8 cellular contexts compared by ENCODE assay signal in the genomic region with DNA sequence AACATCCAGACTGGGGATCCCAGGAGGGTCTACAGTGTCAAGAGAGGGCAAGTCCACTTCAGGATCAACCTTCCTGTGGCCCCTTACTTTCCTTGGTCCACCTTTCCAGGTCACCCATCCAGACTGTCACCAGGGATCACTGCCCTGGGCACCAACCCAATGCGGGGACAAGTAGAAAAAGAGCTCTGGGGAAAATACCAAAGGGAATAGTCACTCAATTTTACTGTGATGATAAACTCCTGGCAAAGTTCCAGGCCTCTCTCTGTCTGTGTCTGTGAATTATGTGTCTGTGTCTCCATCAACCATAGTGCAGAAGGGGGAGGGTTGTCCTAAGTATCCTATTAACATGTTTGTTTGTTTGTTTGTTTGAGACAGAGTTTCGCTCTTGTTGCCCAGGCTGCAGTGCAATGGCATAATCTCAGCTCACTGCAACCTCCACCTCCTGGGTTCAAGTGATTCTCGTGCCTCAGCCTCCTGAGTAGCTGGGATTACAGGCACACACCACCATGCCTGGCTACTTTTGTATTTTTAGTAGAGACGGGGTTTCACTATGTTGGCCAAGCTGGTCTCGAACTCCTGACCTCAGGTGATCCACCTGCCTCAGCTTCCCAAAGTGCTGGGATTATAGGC. TPM values are rescaled to one million over a fixed set of nuclear protein-coding genes. Genes with fewer than 3 reads are reported as not detected.
DNase-seq lines count a peak whose midpoint lies in the region; ATAC-seq, FAIRE-seq and TF ChIP-seq lines count a peak whose summit lies in the region.
"Not testable (repeated sequence)": the region's sequence is repeated elsewhere in the genome, so short reads cannot be mapped to it uniquely, and the experiment has no call there.

No MANE protein-coding gene starts in this region.

- H3K4me2 ChIP-seq in A549 (peak overlapping the region; percentile 74), trophoblast cell (ENCODE audit: low read length) (peak overlapping the region; percentile 13)

- not testable (repeated sequence) for H3K9me3 ChIP-seq in A549; RWPE2 (ENCODE audit: severe bottlenecking); kidney (ENCODE audit: control insufficient read depth in 1 of 2, low read length in 2 of 2); trophoblast cell (ENCODE audit: insufficient read depth, low read depth, low read length)

- WGBS in A549 (ENCODE audit: missing lambda C conversion rate): 32% methylated on average over 5 of the region's 5 CpGs
- WGBS in trophoblast cell (ENCODE audit: extremely low coverage, insufficient coverage, insufficient read length): no CpG with 5 or more reads among the region's 5 CpGs

- H3K14ac ChIP-seq in trophoblast cell (ENCODE audit: low read length): peak overlapping the region; percentile 12

- H4K8ac ChIP-seq in trophoblast cell (ENCODE audit: low read depth, low read length): not testable (repeated sequence)

- H2BK12ac ChIP-seq in trophoblast cell (ENCODE audit: low read length): peak overlapping the region; percentile 27

- peak; percentile 33 to 54 for ATAC-seq in A549
- ATAC-seq in RWPE2 (ENCODE audit: low read depth): peak; percentile 40

- not testable (repeated sequence) for TF ChIP-seq RAD21 in A549 (conservative IDR thresholded peaks at IDR 0.05 in 1 of 2, IDR thresholded peaks at IDR 0.05 in 1 of 2); Ishikawa (IDR thresholded peaks at IDR 0.05; ENCODE audit: low read depth)

- peaks cover 13% of the 10 kb centered on the region for H3K79me2 ChIP-seq in trophoblast cell (ENCODE audit: control insufficient read depth, insufficient read depth, low read length, poor library complexity)

- not testable (repeated sequence) for H3K18ac ChIP-seq in trophoblast cell (ENCODE audit: low read length)

- FAIRE-seq in A549 (lab: Jason Lieb, UNC); kidney (lab: Jason Lieb, UNC): not testable (repeated sequence)

- peak overlapping the region; percentile 10 for H2BK5ac ChIP-seq in trophoblast cell (ENCODE audit: low read depth, low read length, poor library complexity)

- not testable (repeated sequence) for TF ChIP-seq EP300 in A549 (IDR thresholded peaks at IDR 0.05)
- TF ChIP-seq EP300 in Ishikawa (IDR thresholded peaks at IDR 0.05; ENCODE audit: borderline replicate concordance): peak; percentile 63; the same call in 1 of the 2 replicates

- H3K4me1 ChIP-seq in A549 (peaks cover 25% of the 10 kb centered on the region), RWPE2 (ENCODE audit: insufficient read depth, poor library complexity, severe bottlenecking) (peaks cover 12% of the 10 kb centered on the region), kidney (ENCODE audit: control insufficient read depth in 1 of 2, insufficient read depth in 1 of 2, low read depth in 1 of 2, low read length in 2 of 2) (peaks cover 7 to 13% of the 10 kb centered on the region in 2 donors), trophoblast cell (ENCODE audit: control insufficient read depth in 1 of 2, insufficient read depth in 2 of 2, low read length in 2 of 2) (peaks cover 10 to 17% of the 10 kb centered on the region in 2 experiments)

- CTCF ChIA-PET in A549 (lab: Yijun Ruan, JAX): interaction anchor here (1.2 to 2.6 kb wide), 3 partner anchors 60 to 86 kb away, joined by 5 to 7 read pairs (median 6); no protein-coding TSS in a partner anchor

- H3K4me3 ChIP-seq in A549; RWPE2 (ENCODE audit: severe bottlenecking); kidney (ENCODE audit: low read length in 2 of 2); trophoblast cell (ENCODE audit: low read depth, low read length): not testable (repeated sequence)

- H2AFZ ChIP-seq in trophoblast cell (ENCODE audit: insufficient read depth, low read length, poor library complexity): not testable (repeated sequence)

- H3K79me1 ChIP-seq in trophoblast cell (ENCODE audit: low read length): peaks cover 23% of the 10 kb centered on the region

- intact Hi-C loops in kidney (cut with DNase I): not testable (repeated sequence)

- H3K4ac ChIP-seq in trophoblast cell (ENCODE audit: low read depth, low read length): not testable (repeated sequence)

- POLR2A ChIA-PET in A549 (lab: Yijun Ruan, JAX): interaction anchor here (0.6 kb wide), 1 partner anchor 9 kb away, joined by 3 read pairs; a partner anchor contains a TSS

- not testable (repeated sequence) for H3K23ac ChIP-seq in trophoblast cell (ENCODE audit: low read length)

- peak in 1 of 2 experiments; percentile 80 for DNase-seq in A549 (ENCODE audit: low read depth in 1 of 2, low spot score in 1 of 2)
- DNase-seq in ELF-1 (ENCODE audit: low read depth, low spot score): peak; percentile 27
- not testable (repeated sequence) for DNase-seq in RWPE2 (ENCODE audit: low spot score); epithelial cell of prostate (ENCODE audit: low read depth, low spot score)
- DNase-seq in astrocyte of the hippocampus (ENCODE audit: low read depth, low spot score): peak; percentile 82
- peak; percentile 48 for DNase-seq in kidney
- peak; percentile 71 to 93 for DNase-seq in trophoblast cell

- not testable (repeated sequence) for TF ChIP-seq POLR2A in A549 (IDR thresholded peaks at IDR 0.05; ENCODE audit: low read length)

- H3K27me3 ChIP-seq in RWPE2 (ENCODE audit: insufficient read depth, poor library complexity, severe bottlenecking); trophoblast cell (ENCODE audit: insufficient read depth, low read length): not testable (repeated sequence)

- H2AK5ac ChIP-seq in trophoblast cell (ENCODE audit: low read length): not testable (repeated sequence)

- not testable (repeated sequence) for TF ChIP-seq CTCF in A549 (IDR thresholded peaks at IDR 0.05); RWPE2 (IDR thresholded peaks at IDR 0.05; ENCODE audit: poor library complexity, severe bottlenecking); kidney (IDR thresholded peaks at IDR 0.05; ENCODE audit: borderline replicate concordance, extremely low read depth, insufficient read depth)

- H3K36me3 ChIP-seq in RWPE2 (ENCODE audit: low read depth): peaks cover 14% of the 10 kb centered on the region
- H3K36me3 ChIP-seq in kidney (ENCODE audit: control insufficient read depth in 1 of 2, insufficient read depth in 2 of 2, low read length in 2 of 2); trophoblast cell (ENCODE audit: control insufficient read depth in 1 of 2, insufficient read depth in 2 of 2, low read length in 2 of 2): not testable (repeated sequence)

- H2BK120ac ChIP-seq in trophoblast cell (ENCODE audit: insufficient read depth, low read length, poor library complexity): not testable (repeated sequence)

- H4K12ac ChIP-seq in trophoblast cell (ENCODE audit: low read depth, low read length): not testable (repeated sequence)

- H4K91ac ChIP-seq in trophoblast cell (ENCODE audit: low read depth, low read length): peak overlapping the region; percentile 5

- peak overlapping the region; percentile 79 to 81 for H3K27ac ChIP-seq in A549
- H3K27ac ChIP-seq in RWPE2 (ENCODE audit: poor library complexity, severe bottlenecking): peak overlapping the region; percentile 84
- H3K27ac ChIP-seq in epithelial cell of prostate: peak overlapping the region; percentile 78
- not testable (repeated sequence) for H3K27ac ChIP-seq in kidney (ENCODE audit: low read depth in 2 of 2, low read length in 2 of 2)
- H3K27ac ChIP-seq in trophoblast cell (ENCODE audit: low read depth, low read length): peak overlapping the region; percentile 74

- not testable (repeated sequence) for H3K9ac ChIP-seq in kidney (ENCODE audit: low read length in 2 of 2); trophoblast cell (ENCODE audit: low read length)

TF ChIP-seq in A549, 52 proteins besides CTCF, POLR2A, EP300 and RAD21:
- TF ChIP-seq, protein P1, sequence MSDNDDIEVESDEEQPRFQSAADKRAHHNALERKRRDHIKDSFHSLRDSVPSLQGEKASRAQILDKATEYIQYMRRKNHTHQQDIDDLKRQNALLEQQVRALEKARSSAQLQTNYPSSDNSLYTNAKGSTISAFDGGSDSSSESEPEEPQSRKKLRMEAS (IDR thresholded peaks at IDR 0.05): 0 out of 2 replicates have a peak, but pooled peaks have one; percentile 14
- 0 out of 2 replicates have a peak, but pooled peaks have one; percentile 36 for TF ChIP-seq JUNB (IDR thresholded peaks at IDR 0.05)
- TF ChIP-seq FOSL2 (IDR thresholded peaks at IDR 0.05): not testable (repeated sequence)
- TF ChIP-seq FOSL2 (CRISPR knock-in tag; IDR thresholded peaks at IDR 0.05): peak; percentile 65

TF ChIP-seq in Ishikawa, 13 proteins besides CTCF, POLR2A, EP300 and RAD21:
- TF ChIP-seq TEAD4 (IDR thresholded peaks at IDR 0.05): peak; percentile 64
- TF ChIP-seq NFIC (IDR thresholded peaks at IDR 0.05): peak; percentile 88
- 0 out of 2 replicates have a peak, but pooled peaks have one; percentile 23 for TF ChIP-seq FOXM1 (IDR thresholded peaks at IDR 0.05; ENCODE audit: borderline replicate concordance, low read depth)

RNA-seq across cellular contexts. Expression of a gene that starts 3.0 kb away (rescaled TPM):
- polyA plus RNA-seq in A549 (2011; rRNA removed) (10.7 and 11.3 TPM in 2 replicates), A549 (2017; fragmentation: RNase III; extraction: RNeasy Plus Mini Kit Qiagen cat#74134 plus additional on column Dnase treatment) (29.7 to 32.6 TPM (median 30.5 TPM) in 3 replicates), kidney (ENCODE audit: insufficient read depth, low read depth, low replicate concordance) (31.7 TPM)
- 30.4 and 35.0 TPM in 2 replicates for polyA plus RNA-seq in A549 (2012; cell fraction: cytosol; rRNA removed)
- polyA plus RNA-seq in A549 (2012; cell fraction: nucleus; rRNA removed): 151 and 195 TPM in 2 replicates
- 26.3 and 29.6 TPM in 2 replicates for polyA minus RNA-seq in A549 (2011; rRNA and poly(A)+ RNA removed)
- total RNA-seq in kidney: 102 TPM
- 85.5 and 85.6 TPM in 2 replicates for polyA plus RNA-seq in trophoblast cell (2013)

RNA-seq across cellular contexts. Expression of a gene that starts 8.8 kb away (rescaled TPM):
- polyA plus RNA-seq in A549 (2011; rRNA removed) (11.7 and 13.9 TPM in 2 replicates), A549 (2017; fragmentation: RNase III; extraction: RNeasy Plus Mini Kit Qiagen cat#74134 plus additional on column Dnase treatment) (10.5 to 12.1 TPM (median 11.7 TPM) in 3 replicates), kidney (ENCODE audit: insufficient read depth, low read depth, low replicate concordance) (24.3 TPM)
- polyA plus RNA-seq in A549 (2012; cell fraction: cytosol; rRNA removed): 11.7 and 16.0 TPM in 2 replicates
- 30.3 and 36.6 TPM in 2 replicates for polyA plus RNA-seq in A549 (2012; cell fraction: nucleus; rRNA removed)
- 18.8 and 20.2 TPM in 2 replicates for polyA minus RNA-seq in A549 (2011; rRNA and poly(A)+ RNA removed)
- total RNA-seq in kidney: 22.4 TPM
- 9.3 and 10.9 TPM in 2 replicates for polyA plus RNA-seq in trophoblast cell (2013)
